Comparison of ENCODE assay signal across 10 cellular contexts in the genomic region with DNA sequence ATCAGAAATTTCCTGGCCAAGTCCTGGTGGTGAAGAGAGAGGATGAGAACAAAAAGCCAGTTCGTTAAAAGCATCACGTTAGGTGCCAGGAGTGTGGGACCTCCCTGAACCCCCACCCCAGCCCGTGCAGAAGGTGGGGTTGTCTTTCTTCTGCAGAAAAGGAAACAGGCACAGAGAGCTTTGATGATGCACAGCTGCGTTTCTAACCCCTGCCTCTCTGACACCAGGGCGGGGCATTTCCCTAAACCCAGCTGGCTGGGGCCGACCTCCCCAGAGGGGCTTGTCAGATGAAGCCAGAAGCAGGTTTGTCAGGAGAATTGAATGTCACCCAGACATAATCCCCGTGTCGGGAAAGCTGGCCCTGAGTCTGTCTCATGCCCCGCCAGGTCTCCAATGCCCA.
DNase-seq lines count a peak whose midpoint lies in the region; ATAC-seq and TF ChIP-seq lines count a peak whose summit lies in the region.
"Had no signal": no experiment of that assay in that cellular context is flagged by ENCODE, and none has a peak within 500 bp of the region (broad histone marks: within the 10 kb centered on the region; RNA-seq: fewer than 3 reads in every experiment).

No MANE protein-coding gene starts in this region.

- H3K27ac ChIP-seq in OCI-LY3 (ENCODE audit: low read length): peak overlapping the region; percentile 87
- H3K27ac ChIP-seq: colonic mucosa had no signal

- H2AFZ ChIP-seq in OCI-LY3 (ENCODE audit: low read depth, low read length): no peak overlapping the region

- TF ChIP-seq CTCF in GM20000 (IDR thresholded peaks at IDR 0.05; ENCODE audit: extremely low read depth, missing control alignments) (no peak), OCI-LY3 (IDR thresholded peaks at IDR 0.05; ENCODE audit: low read depth, low read length) (no peak)

- peak overlapping the region; percentile 46 for H3K4me3 ChIP-seq in OCI-LY3 (ENCODE audit: low read length)
- H3K4me3 ChIP-seq: colonic mucosa, transverse colon had no signal

- 0 out of 2 replicates have a peak, but pooled peaks cover 3% of the 10 kb centered on the region for H3K79me2 ChIP-seq in OCI-LY3 (ENCODE audit: low read length)

- H4K20me1 ChIP-seq in OCI-LY3 (ENCODE audit: insufficient read depth, low read length): no peaks in the 10 kb centered on the region

- H3K4me3 Mint-ChIP-seq in stimulated activated effector memory CD8-positive, alpha-beta T cell treated with anti-CD3 and anti-CD28 coated beads, Interleukin-12 subunit alpha, Interleukin-12 subunit beta, amount 100 ng/mL, for 72 hours: peak overlapping the region; percentile 60

- no peaks in the 10 kb centered on the region for H3K9me3 ChIP-seq in OCI-LY3 (ENCODE audit: insufficient read depth, low read length)
- H3K9me3 ChIP-seq: colonic mucosa, transverse colon had no signal

- H3K9ac ChIP-seq in OCI-LY3 (ENCODE audit: low read length): peak overlapping the region; percentile 72

- peaks cover 67% of the 10 kb centered on the region for H3K4me1 ChIP-seq in OCI-LY3 (ENCODE audit: low read length)
- H3K4me1 ChIP-seq: colonic mucosa had no signal

- ATAC-seq in stimulated activated effector memory CD8-positive, alpha-beta T cell treated with anti-CD3 and anti-CD28 coated beads, Interleukin-12 subunit alpha, Interleukin-12 subunit beta, amount 100 ng/mL, for 72 hours: peak; percentile 57
- no peak for ATAC-seq in HG03457 (IDR thresholded peaks at IDR 0.05; ENCODE audit: unreplicated experiment)

- no peaks in the 10 kb centered on the region for H3K9me3 Mint-ChIP-seq in stimulated activated effector memory CD8-positive, alpha-beta T cell treated with anti-CD3 and anti-CD28 coated beads, Interleukin-12 subunit alpha, Interleukin-12 subunit beta, amount 100 ng/mL, for 72 hours

- H3K4me1 Mint-ChIP-seq in stimulated activated effector memory CD8-positive, alpha-beta T cell treated with anti-CD3 and anti-CD28 coated beads, Interleukin-12 subunit alpha, Interleukin-12 subunit beta, amount 100 ng/mL, for 72 hours: peaks cover 88% of the 10 kb centered on the region

- H3K27ac Mint-ChIP-seq in stimulated activated effector memory CD8-positive, alpha-beta T cell treated with anti-CD3 and anti-CD28 coated beads, Interleukin-12 subunit alpha, Interleukin-12 subunit beta, amount 100 ng/mL, for 72 hours: peak overlapping the region; percentile 74

- no peaks in the 10 kb centered on the region for H3K36me3 Mint-ChIP-seq in stimulated activated effector memory CD8-positive, alpha-beta T cell treated with anti-CD3 and anti-CD28 coated beads, Interleukin-12 subunit alpha, Interleukin-12 subunit beta, amount 100 ng/mL, for 72 hours

- DNase-seq in GM20000 (ENCODE audit: low spot score): peak; percentile 59
- peak; percentile 42 for DNase-seq in activated naive CD4-positive, alpha-beta T cell treated with anti-CD3 and anti-CD28 coated beads, Interleukin-2, amount 50 U/mL, for 16 hours
- DNase-seq in stimulated activated effector memory CD8-positive, alpha-beta T cell treated with anti-CD3 and anti-CD28 coated beads, Interleukin-12 subunit alpha, Interleukin-12 subunit beta, amount 100 ng/mL, for 72 hours (ENCODE audit: low spot score in 2 of 2): no peak
- no peak for DNase-seq in anterior cingulate cortex (lab: John Stamatoyannopoulos, UW)
- no peak for DNase-seq in UCSD-AML1 (lab: John Stamatoyannopoulos, UW; ENCODE audit: unreplicated experiment)
- no peak for DNase-seq in NOMO-1 (lab: John Stamatoyannopoulos, UW; ENCODE audit: unreplicated experiment in 2 of 2)
- DNase-seq: colonic mucosa, transverse colon had no signal

- H3K27me3 ChIP-seq in OCI-LY3 (ENCODE audit: low read depth, low read length): no peaks in the 10 kb centered on the region
- H3K27me3 ChIP-seq: colonic mucosa, transverse colon had no signal

- H3K4me2 ChIP-seq in OCI-LY3 (ENCODE audit: low read length): peak overlapping the region; percentile 65

- no peaks in the 10 kb centered on the region for H3K36me3 ChIP-seq in OCI-LY3 (replicated peaks; ENCODE audit: low read depth, low read length)
- H3K36me3 ChIP-seq: colonic mucosa, transverse colon had no signal

Comparison
In these comparisons a context has a peak if more than half of its experiments do, and no peak if none do; other contexts are left out.
1. DNase-seq: peak in GM20000 (single experiment) and activated naive CD4-positive, alpha-beta T cell treated with anti-CD3 and anti-CD28 coated beads, Interleukin-2, amount 50 U/mL, for 16 hours (single experiment); none in stimulated activated effector memory CD8-positive, alpha-beta T cell treated with anti-CD3 and anti-CD28 coated beads, Interleukin-12 subunit alpha, Interleukin-12 subunit beta, amount 100 ng/mL, for 72 hours (0 of 2), anterior cingulate cortex (0 of 58), UCSD-AML1 (single experiment) and NOMO-1 (0 of 2).